ENCODE assay signal across 17 cellular contexts in the genomic region with DNA sequence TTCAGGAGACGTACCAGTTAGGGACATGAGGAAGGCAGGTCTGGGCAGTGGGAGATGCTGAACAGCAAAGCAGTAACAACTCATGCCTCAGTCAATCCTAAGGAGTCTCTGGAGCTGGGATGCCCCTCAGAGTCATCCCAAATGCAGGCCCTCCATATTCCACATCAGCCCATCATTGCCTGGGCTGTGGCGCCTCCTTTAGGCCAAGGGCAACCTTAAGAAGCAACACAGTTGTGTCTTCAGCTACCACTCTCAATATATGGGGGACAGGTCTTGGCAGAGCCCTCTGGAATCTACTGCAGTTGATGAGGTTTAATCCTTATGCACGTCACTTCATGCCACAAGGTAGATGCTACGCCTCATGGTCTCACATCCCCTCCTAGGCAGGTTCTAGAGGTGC.
DNase-seq lines count a peak whose midpoint lies in the region; ATAC-seq and TF ChIP-seq lines count a peak whose summit lies in the region.
"Had no signal": no experiment of that assay in that cellular context is flagged by ENCODE, and none has a peak within 500 bp of the region (broad histone marks: within the 10 kb centered on the region; RNA-seq: fewer than 3 reads in every experiment).

No MANE protein-coding gene starts in this region.

- H3K4me1 ChIP-seq in A673 (ENCODE audit: insufficient read depth, low read length, poor library complexity, severe bottlenecking): peaks cover 8% of the 10 kb centered on the region
- no peaks in the 10 kb centered on the region for H3K4me1 ChIP-seq in OCI-LY7 (ENCODE audit: insufficient read depth, low read length, poor library complexity, severe bottlenecking)
- peaks cover 11% of the 10 kb centered on the region for H3K4me1 ChIP-seq in suprapubic skin
- H3K4me1 ChIP-seq in osteoblast (ENCODE audit: insufficient read depth, low read length): no peaks in the 10 kb centered on the region
- H3K4me1 ChIP-seq: colonic mucosa, testis had no signal

- H3K36me3 ChIP-seq in A673 (ENCODE audit: insufficient read depth, low read length, poor library complexity, severe bottlenecking) (no peaks in the 10 kb centered on the region), OCI-LY7 (ENCODE audit: insufficient read depth, low read length) (no peaks in the 10 kb centered on the region), suprapubic skin (no peaks in the 10 kb centered on the region), osteoblast (ENCODE audit: insufficient read depth, low read length) (no peaks in the 10 kb centered on the region)
- H3K36me3 ChIP-seq: colonic mucosa, neutrophil, right atrium auricular region had no signal

- peak; percentile 44; the same call in 1 of the 2 replicates for TF ChIP-seq CTCF in A673 (conservative IDR thresholded peaks at IDR 0.05; ENCODE audit: low read depth, low read length)
- peak; percentile 43 for TF ChIP-seq CTCF in GM12873 (IDR thresholded peaks at IDR 0.05; ENCODE audit: insufficient read depth, low read depth, low read length, missing control alignments)
- TF ChIP-seq CTCF in OCI-LY7 (conservative IDR thresholded peaks at IDR 0.05; ENCODE audit: low read length): 0 out of 2 replicates have a peak, but pooled peaks have one; percentile 26
- TF ChIP-seq CTCF in suprapubic skin (IDR thresholded peaks at IDR 0.05): no peak
- TF ChIP-seq CTCF in osteoblast (IDR thresholded peaks at IDR 0.05; ENCODE audit: extremely low read depth, low read depth, low read length): no peak

- no peak overlapping the region for H3K4me3 ChIP-seq in A673 (ENCODE audit: low read depth, low read length, poor library complexity, severe bottlenecking)
- H3K4me3 ChIP-seq in OCI-LY7 (ENCODE audit: low read depth, low read length, poor library complexity, severe bottlenecking): no peak overlapping the region
- H3K4me3 ChIP-seq in suprapubic skin: no peak overlapping the region
- no peak overlapping the region for H3K4me3 ChIP-seq in osteoblast (ENCODE audit: insufficient read depth, low read length)
- H3K4me3 ChIP-seq: colonic mucosa, right atrium auricular region, testis had no signal

- WGBS in suprapubic skin: 73% methylated on average over 4 of the region's 4 CpGs

- H3K79me2 ChIP-seq in OCI-LY7 (ENCODE audit: insufficient read depth, low read depth, low read length) (no peaks in the 10 kb centered on the region), osteoblast (ENCODE audit: insufficient read depth, low read length) (no peaks in the 10 kb centered on the region)

- no peaks in the 10 kb centered on the region for H3K9me2 ChIP-seq in OCI-LY7 (ENCODE audit: insufficient read depth, low read length)

- POLR2A ChIA-PET in A673 (lab: Charles Lee; ENCODE audit: low non-redundant PET) (interaction anchor here (0.7 kb wide), 1 partner anchor 19 kb away, joined by 3 read pairs; no protein-coding TSS in a partner anchor), OCI-LY7 (lab: Charles Lee) (no interaction called here)

- CTCF ChIA-PET in A673 (lab: Charles Lee): no interaction called here
- CTCF ChIA-PET in OCI-LY7 (lab: Charles Lee; ENCODE audit: unreplicated experiment): no interaction called here

- intact Hi-C loops in A673 (cut with micrococcal nuclease; ENCODE audit: unreplicated experiment) (no loop called here), OCI-LY7 (cut with micrococcal nuclease; ENCODE audit: unreplicated experiment) (no loop called here)

- H2AFZ ChIP-seq in OCI-LY7 (ENCODE audit: low read length) (no peak overlapping the region), osteoblast (ENCODE audit: low read length) (no peak overlapping the region)

- no peak for ATAC-seq in GM21360 (IDR thresholded peaks at IDR 0.05; ENCODE audit: unreplicated experiment)
- ATAC-seq: left lobe of liver had no signal

- peak; percentile 58 for DNase-seq in A673 (ENCODE audit: low spot score)
- no peak for DNase-seq in OCI-LY7 (ENCODE audit: low spot score)
- peak; percentile 64 for DNase-seq in iPS-NIHi7 (ENCODE audit: extremely low spot score)
- DNase-seq in suprapubic skin (ENCODE audit: low spot score in 2 of 2): no peak
- DNase-seq in osteoblast (ENCODE audit: insufficient read length, low spot score, missing footprints): no peak
- DNase-seq in NCI-H187 (lab: John Stamatoyannopoulos, UW): no peak
- DNase-seq: activated naive CD4-positive, alpha-beta T cell treated with anti-CD3 and anti-CD28 coated beads, Interleukin-2, amount 50 U/mL, for 16 hours; activated T-cell treated with anti-CD3 and anti-CD28 coated beads, Interleukin-2, amount 50 U/mL, for 1 hour; colonic mucosa; hippocampal formation; NCI-H187 treated with DMSO at 0.1 percent for 48 hours; testis had no signal

- no peaks in the 10 kb centered on the region for H3K27me3 ChIP-seq in A673 (replicated peaks; ENCODE audit: insufficient read depth, low read depth, low read length, poor library complexity)
- no peaks in the 10 kb centered on the region for H3K27me3 ChIP-seq in suprapubic skin
- no peaks in the 10 kb centered on the region for H3K27me3 ChIP-seq in osteoblast (ENCODE audit: insufficient read depth, low read length)
- H3K27me3 ChIP-seq: colonic mucosa, neutrophil, right atrium auricular region, testis had no signal

- H3K4me2 ChIP-seq in OCI-LY7 (ENCODE audit: low read length): no peak overlapping the region
- H3K4me2 ChIP-seq in osteoblast (ENCODE audit: insufficient read depth, low read length): no peak overlapping the region

- H3K27ac ChIP-seq in A673 (ENCODE audit: low read depth, low read length, poor library complexity, severe bottlenecking) (no peak overlapping the region), OCI-LY7 (ENCODE audit: low read depth, low read length, poor library complexity, severe bottlenecking) (no peak overlapping the region), suprapubic skin (no peak overlapping the region), osteoblast (ENCODE audit: low read depth, low read length) (no peak overlapping the region)
- H3K27ac ChIP-seq: colonic mucosa, neutrophil, right atrium auricular region, testis had no signal

- BruUV-seq in A673 (replicated peaks; lab: Mats Ljungman, UMichigan) (no TSS peak), OCI-LY7 (replicated peaks; lab: Mats Ljungman, UMichigan) (no TSS peak)

- TF ChIP-seq POLR2A in suprapubic skin (IDR thresholded peaks at IDR 0.05): no peak

- H3K9me3 ChIP-seq in A673 (ENCODE audit: low read depth, low read length, poor library complexity, severe bottlenecking): no peaks in the 10 kb centered on the region
- no peaks in the 10 kb centered on the region for H3K9me3 ChIP-seq in OCI-LY7 (ENCODE audit: low read length)
- no peaks in the 10 kb centered on the region for H3K9me3 ChIP-seq in suprapubic skin
- no peaks in the 10 kb centered on the region for H3K9me3 ChIP-seq in osteoblast (ENCODE audit: low read depth, low read length)
- H3K9me3 ChIP-seq: colonic mucosa, neutrophil, right atrium auricular region, testis had no signal

- H4K20me1 ChIP-seq in OCI-LY7 (ENCODE audit: insufficient read depth, low read length) (no peaks in the 10 kb centered on the region), osteoblast (ENCODE audit: insufficient read depth, low read length) (no peaks in the 10 kb centered on the region)

- no peak for TF ChIP-seq EP300 in suprapubic skin (IDR thresholded peaks at IDR 0.05)

Comparison
In these comparisons a context has a peak if more than half of its experiments do, and no peak if none do; other contexts are left out.
1. DNase-seq: peak in A673 (single experiment) and iPS-NIHi7 (single experiment); none in OCI-LY7 (single experiment), suprapubic skin (0 of 2), osteoblast (single experiment) and NCI-H187 (0 of 2).
2. CTCF ChIP-seq: peak in A673 (single experiment), GM12873 (single experiment) and OCI-LY7 (single experiment); none in suprapubic skin (0 of 2) and osteoblast (single experiment).